8 cellular contexts compared by ENCODE assay signal in genomic region chr5:33891731-33892418, GRCh38. TPM values are rescaled to one million over a fixed set of nuclear protein-coding genes. Genes with fewer than 3 reads are reported as not detected.
A peak's percentile ranks its signal among the peaks of the same experiment; 100 is the strongest.
DNase-seq lines count a peak whose midpoint lies in the region; ATAC-seq and TF ChIP-seq lines count a peak whose summit lies in the region.

A gene with protein sequence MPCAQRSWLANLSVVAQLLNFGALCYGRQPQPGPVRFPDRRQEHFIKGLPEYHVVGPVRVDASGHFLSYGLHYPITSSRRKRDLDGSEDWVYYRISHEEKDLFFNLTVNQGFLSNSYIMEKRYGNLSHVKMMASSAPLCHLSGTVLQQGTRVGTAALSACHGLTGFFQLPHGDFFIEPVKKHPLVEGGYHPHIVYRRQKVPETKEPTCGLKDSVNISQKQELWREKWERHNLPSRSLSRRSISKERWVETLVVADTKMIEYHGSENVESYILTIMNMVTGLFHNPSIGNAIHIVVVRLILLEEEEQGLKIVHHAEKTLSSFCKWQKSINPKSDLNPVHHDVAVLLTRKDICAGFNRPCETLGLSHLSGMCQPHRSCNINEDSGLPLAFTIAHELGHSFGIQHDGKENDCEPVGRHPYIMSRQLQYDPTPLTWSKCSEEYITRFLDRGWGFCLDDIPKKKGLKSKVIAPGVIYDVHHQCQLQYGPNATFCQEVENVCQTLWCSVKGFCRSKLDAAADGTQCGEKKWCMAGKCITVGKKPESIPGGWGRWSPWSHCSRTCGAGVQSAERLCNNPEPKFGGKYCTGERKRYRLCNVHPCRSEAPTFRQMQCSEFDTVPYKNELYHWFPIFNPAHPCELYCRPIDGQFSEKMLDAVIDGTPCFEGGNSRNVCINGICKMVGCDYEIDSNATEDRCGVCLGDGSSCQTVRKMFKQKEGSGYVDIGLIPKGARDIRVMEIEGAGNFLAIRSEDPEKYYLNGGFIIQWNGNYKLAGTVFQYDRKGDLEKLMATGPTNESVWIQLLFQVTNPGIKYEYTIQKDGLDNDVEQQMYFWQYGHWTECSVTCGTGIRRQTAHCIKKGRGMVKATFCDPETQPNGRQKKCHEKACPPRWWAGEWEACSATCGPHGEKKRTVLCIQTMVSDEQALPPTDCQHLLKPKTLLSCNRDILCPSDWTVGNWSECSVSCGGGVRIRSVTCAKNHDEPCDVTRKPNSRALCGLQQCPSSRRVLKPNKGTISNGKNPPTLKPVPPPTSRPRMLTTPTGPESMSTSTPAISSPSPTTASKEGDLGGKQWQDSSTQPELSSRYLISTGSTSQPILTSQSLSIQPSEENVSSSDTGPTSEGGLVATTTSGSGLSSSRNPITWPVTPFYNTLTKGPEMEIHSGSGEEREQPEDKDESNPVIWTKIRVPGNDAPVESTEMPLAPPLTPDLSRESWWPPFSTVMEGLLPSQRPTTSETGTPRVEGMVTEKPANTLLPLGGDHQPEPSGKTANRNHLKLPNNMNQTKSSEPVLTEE (N-terminal part only) (minus strand): TSS chr5:33891990. CDS start chr5:33891856, 134 bp downstream.

- H3K4me1 ChIP-seq in heart right ventricle, result peaks cover 0 to 21% (median 9%) of the 10 kb centered on the region in 9 donors

- peaks cover 0 to 54% (median 40%) of the 10 kb centered on the region in 7 donors for H3K27me3 ChIP-seq in heart right ventricle

- 2% methylated on average over 33 to 40 of the region's 40 CpGs for WGBS in heart right ventricle, 2 donors

- DNase-seq in T-helper 17 cell (no peak), heart right ventricle (peak; percentile 41 to 70), retina (peak; percentile 60), foreskin melanocyte (no peak), NCI-H2196 treated with DMSO at 0.1 percent for 48 hours (lab: John Stamatoyannopoulos, UW; ENCODE audit: unreplicated experiment) (no peak), activated T-cell treated with anti-CD3 and anti-CD28 coated beads for 4 hours (no peak)

- peak; percentile 35 for ATAC-seq in GM21786 (IDR thresholded peaks at IDR 0.05; ENCODE audit: unreplicated experiment)
- no peak for ATAC-seq in T-helper 17 cell
- ATAC-seq in heart right ventricle, result peak; percentile 67 to 89 (median 80)
- no peak for ATAC-seq in HG03378 (IDR thresholded peaks at IDR 0.05; ENCODE audit: unreplicated experiment)

- H3K27me3 Mint-ChIP-seq in T-helper 17 cell, result peaks cover 41% of the 10 kb centered on the region

- H3K36me3 Mint-ChIP-seq in T-helper 17 cell (ENCODE audit: low read depth), result peaks cover 2% of the 10 kb centered on the region

- peaks cover 3% of the 10 kb centered on the region for H3K4me1 Mint-ChIP-seq in T-helper 17 cell

- H3K27ac Mint-ChIP-seq in T-helper 17 cell, result no peak within 1 kb of the TSS

- peak within 1 kb of the TSS; percentile 19 for H3K4me3 Mint-ChIP-seq in T-helper 17 cell

- H3K9me3 ChIP-seq in T-helper 17 cell (ENCODE audit: control insufficient read depth, low read length, poor library complexity, severe bottlenecking), result no peaks in the 10 kb centered on the region
- H3K9me3 ChIP-seq in heart right ventricle, result peaks cover 0 to 6% (median 0%) of the 10 kb centered on the region in 11 donors

- intact Hi-C loops in heart right ventricle (cut with DNase I), result loop anchor here in 1 of 10 donors (10.0 kb wide), 1 partner anchor 107 kb away; no protein-coding TSS in a partner anchor

- peak within 1 kb of the TSS; percentile 14 to 60 (median 52) for H3K4me3 ChIP-seq in heart right ventricle

- TF ChIP-seq CTCF in heart right ventricle (IDR thresholded peaks at IDR 0.05), result no peak

- H3K36me3 ChIP-seq in heart right ventricle, result no peaks in the 10 kb centered on the region

- H3K27ac ChIP-seq in heart right ventricle, result peak within 1 kb of the TSS in 9 of 10 donors; percentile 15 to 71 (median 50)

RNA-seq across cellular contexts. Expression of the gene that starts here (rescaled TPM):
- not detected for total RNA-seq in T-helper 17 cell
- total RNA-seq in heart right ventricle, result 1 to 10 TPM; 1.1 to 3.7 (median 1.4) TPM
- under 1 TPM; 0.37 to 0.99 TPM for polyA plus RNA-seq in heart right ventricle

Comparison
In these comparisons a context has a peak if more than half of its experiments do, and no peak if none do; other contexts are left out.
1. ATAC-seq: peak in GM21786 (single experiment) and heart right ventricle (8 of 8); none in T-helper 17 cell (single experiment) and HG03378 (single experiment).
2. DNase-seq: peak in heart right ventricle (2 of 2) and retina (single experiment); none in T-helper 17 cell (0 of 3), foreskin melanocyte (single experiment), NCI-H2196 treated with DMSO at 0.1 percent for 48 hours (single experiment) and activated T-cell treated with anti-CD3 and anti-CD28 coated beads for 4 hours (single experiment).